ENCODE assay signal across 13 cellular contexts in the genomic region with DNA sequence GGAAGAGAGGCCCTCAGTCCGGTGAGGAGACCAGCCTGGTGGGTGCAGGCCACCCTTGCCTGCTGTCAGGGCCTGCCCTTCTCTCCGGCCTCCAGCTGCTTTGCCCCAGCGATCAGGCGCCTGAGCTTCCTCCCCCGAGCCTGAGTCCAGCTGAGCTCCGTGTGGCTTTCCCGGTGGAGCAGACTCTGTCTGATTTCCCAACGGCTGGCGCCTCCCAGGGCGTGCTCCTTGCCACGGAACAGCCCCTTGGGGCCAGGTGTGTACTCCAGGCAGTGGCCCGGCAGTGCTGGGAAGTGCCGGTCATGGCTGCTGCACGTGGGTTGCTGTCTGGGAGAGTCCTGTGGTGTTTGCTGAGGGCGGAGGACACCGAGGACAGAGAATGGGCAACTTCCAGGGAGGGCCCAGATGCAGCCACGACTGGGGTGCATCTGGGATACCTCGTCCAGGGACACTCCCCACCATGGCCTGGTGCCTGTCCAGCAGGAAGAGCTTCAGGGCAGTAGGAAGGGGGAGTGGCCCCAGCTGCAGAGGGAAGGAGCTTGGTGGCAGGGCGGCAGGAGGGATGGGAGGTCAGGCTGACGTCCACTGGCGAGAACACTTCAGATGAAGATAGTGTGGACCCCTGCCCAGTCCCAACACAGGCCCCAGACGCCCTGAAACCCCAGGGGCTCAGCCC. TPM values are rescaled to one million over a fixed set of nuclear protein-coding genes. Genes with fewer than 3 reads are reported as not detected.
DNase-seq lines count a peak whose midpoint lies in the region; ATAC-seq, FAIRE-seq and TF ChIP-seq lines count a peak whose summit lies in the region.
"Had no signal": no experiment of that assay in that cellular context is flagged by ENCODE, and none has a peak within 500 bp of the region (broad histone marks: within the 10 kb centered on the region; RNA-seq: fewer than 3 reads in every experiment).

No MANE protein-coding gene starts in this region.

- peak; percentile 47 for ATAC-seq in esophagus mucosa
- peak in 3 of 4 donors; percentile 22 to 34 (median 23) for ATAC-seq in pancreas

- H3K4me3 ChIP-seq in pancreas = no peak overlapping the region

- no peaks in the 10 kb centered on the region for H3K36me3 ChIP-seq in pancreas

- peaks cover 15 to 28% (median 25%) of the 10 kb centered on the region in 3 donors for H3K4me1 ChIP-seq in pancreas

- H3K27ac ChIP-seq in pancreas = peak overlapping the region in 3 of 4 donors; percentile 7 to 50 (median 45)
- H3K27ac ChIP-seq: KMS-11 had no signal

- TF ChIP-seq CTCF in pancreas (IDR thresholded peaks at IDR 0.05) (no peak), GM20000 (IDR thresholded peaks at IDR 0.05; ENCODE audit: extremely low read depth, missing control alignments) (no peak), D721Med (IDR thresholded peaks at IDR 0.05; ENCODE audit: insufficient read depth, missing control alignments) (no peak)

- intact Hi-C loops in pancreas (cut with DNase I) = no loop called here

- 52 to 55% methylated on average over 18 to 22 of the region's 22 CpGs for WGBS in pancreas, 2 donors

- DNase-seq in AG08395 (ENCODE audit: low spot score) (peak; percentile 43), M059J (ENCODE audit: low read depth) (peak; percentile 44), pancreas (peak in 1 of 6 donors; percentile 63), EL (no peak), middle frontal gyrus (ENCODE audit: extremely low spot score, low spot score) (no peak), GM20000 (ENCODE audit: low spot score) (no peak), D721Med (ENCODE audit: insufficient read length, low spot score) (no peak)
- DNase-seq: glutamatergic neuron; NCI-H748 treated with DMSO at 0.1 percent for 48 hours; stimulated activated CD4-positive, alpha-beta T cell treated with anti-CD3 and anti-CD28 coated beads, Interleukin-1b, Interleukin-23, amount 100 ng/mL, for 48 hours; substantia nigra had no signal

- FAIRE-seq in pancreas (lab: Jason Lieb, UNC) (no peak), D721Med (lab: Jason Lieb, UNC) (no peak)

- no peaks in the 10 kb centered on the region for H3K9me3 ChIP-seq in pancreas

- H3K27me3 ChIP-seq in pancreas = no peaks in the 10 kb centered on the region

RNA-seq across cellular contexts. Expression of gene METRNL, which starts 22.5 kb away (rescaled TPM):
- 37.6 and 42.7 TPM in 2 replicates for total RNA-seq in M059J (2014; rRNA removed; shearing (Covaris generic))
- total RNA-seq in esophagus mucosa (152 TPM), pancreas (10 to 100 TPM; 11.1 to 28.3 (median 16.2) TPM)
- 10 to 100 TPM; 18.9 to 20.8 TPM for polyA plus RNA-seq in pancreas

Comparison
In these comparisons a context has a peak if more than half of its experiments do, and no peak if none do; other contexts are left out.
1. DNase-seq: peak in AG08395 (single experiment) and M059J (single experiment); none in EL (single experiment), middle frontal gyrus (single experiment), GM20000 (single experiment) and D721Med (single experiment).